1 cellular context compared by ENCODE assay signal in genomic region chr5:55227738-55228430, GRCh38.
TF ChIP-seq lines count a peak whose summit lies in the region.

No MANE protein-coding gene starts in this region.

TF ChIP-seq in K562, 482 proteins besides CTCF, POLR2A, EP300 and RAD21 (continued from another document):
- TF ChIP-seq CHD7 (IDR thresholded peaks at IDR 0.05; ENCODE audit: low read depth, low read length) (no peak), C11orf30 (IDR thresholded peaks at IDR 0.05; ENCODE audit: low read depth) (no peak), ZKSCAN8 (CRISPR knock-in tag; IDR thresholded peaks at IDR 0.05) (no peak), NFIC (IDR thresholded peaks at IDR 0.05) (peak; percentile 97)
